ENCODE assay signal across 21 cellular contexts in genomic region chr6:20306491-20306890, GRCh38.
DNase-seq lines count a peak whose midpoint lies in the region; ATAC-seq, FAIRE-seq and TF ChIP-seq lines count a peak whose summit lies in the region.
"Had no signal": no experiment of that assay in that cellular context is flagged by ENCODE, and none has a peak within 500 bp of the region (broad histone marks: within the 10 kb centered on the region; RNA-seq: fewer than 3 reads in every experiment).

No MANE protein-coding gene starts in this region.

- H3K4me3 ChIP-seq in K562 (no peak overlapping the region), mesendoderm (ENCODE audit: low read length) (no peak overlapping the region)

- H3K18ac ChIP-seq in H9 (ENCODE audit: insufficient read length, low read depth, low read length): no peak overlapping the region
- H3K18ac ChIP-seq in mesendoderm (ENCODE audit: low read length): no peak overlapping the region

- TF ChIP-seq POLR2A in K562 (conservative IDR thresholded peaks at IDR 0.05): no peak

- H3K23ac ChIP-seq in H9 (ENCODE audit: insufficient read length, low read depth, low read length) (no peak overlapping the region), mesendoderm (ENCODE audit: low read length) (no peak overlapping the region)

- no peak for TF ChIP-seq EP300 in K562 (IDR thresholded peaks at IDR 0.05; ENCODE audit: low read length)

- no peak overlapping the region for H3K27ac ChIP-seq in H9 (ENCODE audit: insufficient read length, low read depth, low read length)
- H3K27ac ChIP-seq in K562 (ENCODE audit: extremely low read depth, low read depth, low read length): no peak overlapping the region
- no peak overlapping the region for H3K27ac ChIP-seq in mesendoderm (ENCODE audit: low read depth, low read length)
- H3K27ac ChIP-seq: 22Rv1 had no signal

- no peak overlapping the region for H2BK12ac ChIP-seq in H9 (ENCODE audit: insufficient read length, low read depth, low read length)

- H2AK5ac ChIP-seq in H9 (ENCODE audit: insufficient read length, low read length) (no peak overlapping the region), mesendoderm (ENCODE audit: low read length) (no peak overlapping the region)

- H3K4me1 Mint-ChIP-seq in H9: no peaks in the 10 kb centered on the region
- H3K4me1 Mint-ChIP-seq: CD14-positive monocyte had no signal

- CTCF ChIA-PET in K562 (lab: Yijun Ruan, JAX; ENCODE audit: low intra/inter-chr PET ratio): no interaction called here

- H3K79me2 ChIP-seq in H9 (ENCODE audit: insufficient read depth, low read length) (no peaks in the 10 kb centered on the region), K562 (ENCODE audit: control insufficient read depth, insufficient read depth, low read length) (no peaks in the 10 kb centered on the region), mesendoderm (ENCODE audit: control insufficient read depth, insufficient read depth, low read length) (no peaks in the 10 kb centered on the region)

- FAIRE-seq in K562 (lab: Jason Lieb, UNC): no peak

- H3K23me2 ChIP-seq in H9 (ENCODE audit: insufficient read length, low read depth, low read length, poor library complexity, severe bottlenecking): no peaks in the 10 kb centered on the region

- H3K79me1 ChIP-seq in H9 (ENCODE audit: insufficient read depth, low read depth, low read length, poor library complexity, severe bottlenecking) (no peaks in the 10 kb centered on the region), mesendoderm (ENCODE audit: low read length) (no peaks in the 10 kb centered on the region)

- H2BK5ac ChIP-seq in H9 (ENCODE audit: insufficient read length, low read length): no peak overlapping the region
- H2BK5ac ChIP-seq in mesendoderm (ENCODE audit: low read length): no peak overlapping the region

- no peaks in the 10 kb centered on the region for H3K4me1 ChIP-seq in H9 (ENCODE audit: insufficient read depth, low read length)
- H3K4me1 ChIP-seq in K562 (replicated peaks in 1 of 2; ENCODE audit: control insufficient read depth in 2 of 2, insufficient read depth in 2 of 2, low read length in 2 of 2): peaks cover 7 to 18% of the 10 kb centered on the region in 2 experiments; a peak in 4 of 5 replicates
- no peaks in the 10 kb centered on the region for H3K4me1 ChIP-seq in mesendoderm (ENCODE audit: control insufficient read depth, low read depth, low read length)

- H4K5ac ChIP-seq in H9 (ENCODE audit: insufficient read length, low read depth, low read length) (no peak overlapping the region), mesendoderm (ENCODE audit: low read length) (no peak overlapping the region)

- H3K14ac ChIP-seq in H9 (ENCODE audit: insufficient read depth, low read length): no peak overlapping the region

- H3K27me3 ChIP-seq in H9 (ENCODE audit: insufficient read depth, low read length) (no peaks in the 10 kb centered on the region), K562 (ENCODE audit: control insufficient read depth in 2 of 2, insufficient read depth in 2 of 2, low read length in 2 of 2) (no peaks in the 10 kb centered on the region), mesendoderm (ENCODE audit: insufficient read depth, low read length, poor library complexity) (no peaks in the 10 kb centered on the region)

- H3K9me3 Mint-ChIP-seq in H9: peaks cover 0 to 2% of the 10 kb centered on the region in 2 experiments; a peak in 1 of 5 replicates

- no peak overlapping the region for H2BK20ac ChIP-seq in H9 (ENCODE audit: low read depth, low read length, poor library complexity, severe bottlenecking)

- H3K4me2 ChIP-seq in H9 (ENCODE audit: insufficient read depth, insufficient read length, low read length) (no peak overlapping the region), K562 (ENCODE audit: insufficient read depth, low read length) (no peak overlapping the region), mesendoderm (ENCODE audit: low read length) (no peak overlapping the region)

- no peak overlapping the region for H3K56ac ChIP-seq in H9 (ENCODE audit: insufficient read length, low read depth, low read length)
- no peak overlapping the region for H3K56ac ChIP-seq in mesendoderm (ENCODE audit: low read length)

- BruUV-seq in K562 (replicated peaks; lab: Mats Ljungman, UMichigan): no TSS peak

- no peaks in the 10 kb centered on the region; the same call in 1 of the 2 replicates for H3K27me3 Mint-ChIP-seq in H9 (ENCODE audit: low read depth)

- in situ Hi-C loops in K562 (cut with MboI): no loop called here

- no peaks in the 10 kb centered on the region for H3K36me3 Mint-ChIP-seq in H9 (ENCODE audit: insufficient read depth in 1 of 3, low read depth in 3 of 3)
- H3K36me3 Mint-ChIP-seq: CD14-positive monocyte had no signal

- no peak overlapping the region for H3K9ac ChIP-seq in H9 (ENCODE audit: extremely low read depth, insufficient read length, low read length)
- H3K9ac ChIP-seq in K562 (ENCODE audit: insufficient read depth in 1 of 2, low read depth in 2 of 2, low read length in 2 of 2): no peak overlapping the region; a peak in 1 of 4 replicates
- H3K9ac ChIP-seq in mesendoderm (ENCODE audit: low read length): no peak overlapping the region

- H3K9me3 ChIP-seq in H9 (ENCODE audit: control insufficient read depth, low read depth, low read length) (no peaks in the 10 kb centered on the region), K562 (replicated peaks; ENCODE audit: control insufficient read depth, insufficient read depth, low read depth, low read length) (0 out of 2 replicates have a peak, but pooled peaks cover 2% of the 10 kb centered on the region)

- TF ChIP-seq CTCF in H9 (conservative IDR thresholded peaks at IDR 0.05) (peak; percentile 53), K562 (IDR thresholded peaks at IDR 0.05 in 2 of 3, conservative IDR thresholded peaks at IDR 0.05 in 1 of 3; ENCODE audit: insufficient read depth in 2 of 3, low read depth in 1 of 3, low read length in 3 of 3) (peak in 2 of 3 experiments; percentile 31; a peak in 1 of 6 replicates)

- H2AFZ ChIP-seq in H9 (ENCODE audit: low read length): no peak overlapping the region
- 0 out of 2 replicates have a peak overlapping the region, but pooled peaks have one; percentile 24 for H2AFZ ChIP-seq in K562 (ENCODE audit: low read depth, low read length)

- no peak overlapping the region for H3K4me3 Mint-ChIP-seq in H9
- H3K4me3 Mint-ChIP-seq: CD14-positive monocyte had no signal

- intact Hi-C loops in K562 (cut with micrococcal nuclease): no loop called here

- H3K9me1 ChIP-seq in K562 (ENCODE audit: control insufficient read depth, insufficient read depth, low read length): no peaks in the 10 kb centered on the region

- H2BK15ac ChIP-seq in H9 (ENCODE audit: low read depth, low read length) (no peak overlapping the region), mesendoderm (replicated peaks; ENCODE audit: low read depth) (no peak overlapping the region)

- H3K27ac Mint-ChIP-seq in H9: no peak overlapping the region
- H3K27ac Mint-ChIP-seq: CD14-positive monocyte had no signal

- no peak overlapping the region for H3K4ac ChIP-seq in H9 (ENCODE audit: low read depth, low read length)
- no peak overlapping the region for H3K4ac ChIP-seq in mesendoderm (ENCODE audit: low read depth, low read length)

- POLR2A ChIA-PET in K562 (lab: Yijun Ruan, JAX): interaction anchor here (1.0 kb wide), 2 partner anchors 12 to 105 kb away, joined by 3 to 4 read pairs; no protein-coding TSS in a partner anchor

- no peaks in the 10 kb centered on the region for H3K36me3 ChIP-seq in K562 (ENCODE audit: control insufficient read depth, insufficient read depth, low read length)
- H3K36me3 ChIP-seq in mesendoderm (ENCODE audit: control insufficient read depth, insufficient read depth, low read length): no peaks in the 10 kb centered on the region

- no peak overlapping the region for H3T11ph ChIP-seq in H9 (ENCODE audit: low read length)

- TF ChIP-seq RAD21 in K562 (CRISPR knock-in tag; conservative IDR thresholded peaks at IDR 0.05 in 1 of 2, IDR thresholded peaks at IDR 0.05 in 1 of 2): no peak

- no CpG with 5 or more reads among the region's 14 CpGs for WGBS in H9 (ENCODE audit: extremely low coverage, insufficient read length, low lambda C conversion rate)
- 38% methylated on average over 14 of the region's 14 CpGs for WGBS in K562 (ENCODE audit: insufficient coverage, low coverage, missing lambda C conversion rate)
- no CpG with 5 or more reads among the region's 14 CpGs for WGBS in mesendoderm (ENCODE audit: extremely low coverage, insufficient coverage, low lambda C conversion rate)

- DNase-seq in DMS53 (lab: John Stamatoyannopoulos, UW) (peak; percentile 23), DMS53 treated with DMSO at 0.1 percent for 48 hours (lab: John Stamatoyannopoulos, UW; ENCODE audit: unreplicated experiment) (no peak), H9 (peak; percentile 46), K562 (ENCODE audit: extremely low read depth in 1 of 4, low spot score in 3 of 4) (peak in 1 of 4 experiments; percentile 41), mesendoderm (peak; percentile 27)
- DNase-seq in central memory CD4-positive, alpha-beta T cell: no peak
- DNase-seq in stimulated activated CD4-positive, alpha-beta T cell treated with anti-CD3 and anti-CD28 coated beads, Interleukin-4, amount 100 ng/mL, for 24 hours: no peak
- DNase-seq: DND-41, GDM1, KG1, MV-4-11, NCI-H1930, NCI-H2171 treated with DMSO at 0.1 percent for 48 hours, NCI-H446 treated with DMSO at 0.1 percent for 48 hours, NCI-H82, OCI-M1, RPMI8226, SIG-M5 had no signal

- no peak overlapping the region for H2BK120ac ChIP-seq in H9 (ENCODE audit: low read depth, low read length, poor library complexity, severe bottlenecking)
- no peak overlapping the region for H2BK120ac ChIP-seq in mesendoderm (ENCODE audit: low read depth, low read length)

- H4K91ac ChIP-seq in H9 (ENCODE audit: insufficient read length, low read depth, low read length): no peak overlapping the region

- ATAC-seq in K562 (peak; percentile 58), SK-N-SH treated with all-trans-retinoic acid at 6 μM for 48 hours (no peak)

- H4K8ac ChIP-seq in H9 (replicated peaks; ENCODE audit: insufficient read length, low read depth, low read length): no peak overlapping the region
- no peak overlapping the region for H4K8ac ChIP-seq in mesendoderm (ENCODE audit: low read depth, low read length)

- no peaks in the 10 kb centered on the region for H4K20me1 ChIP-seq in H9 (ENCODE audit: control insufficient read depth, insufficient read depth, insufficient read length)
- H4K20me1 ChIP-seq in K562 (replicated peaks; ENCODE audit: control insufficient read depth, insufficient read depth, low read length): no peaks in the 10 kb centered on the region

Comparison
In these comparisons a context has a peak if more than half of its experiments do, and no peak if none do; other contexts are left out.
1. DNase-seq: peak in DMS53 (single experiment), H9 (single experiment) and mesendoderm (single experiment); none in DMS53 treated with DMSO at 0.1 percent for 48 hours (single experiment), central memory CD4-positive, alpha-beta T cell (single experiment) and stimulated activated CD4-positive, alpha-beta T cell treated with anti-CD3 and anti-CD28 coated beads, Interleukin-4, amount 100 ng/mL, for 24 hours (single experiment).